32 cellular contexts compared by ENCODE assay signal in the genomic region with DNA sequence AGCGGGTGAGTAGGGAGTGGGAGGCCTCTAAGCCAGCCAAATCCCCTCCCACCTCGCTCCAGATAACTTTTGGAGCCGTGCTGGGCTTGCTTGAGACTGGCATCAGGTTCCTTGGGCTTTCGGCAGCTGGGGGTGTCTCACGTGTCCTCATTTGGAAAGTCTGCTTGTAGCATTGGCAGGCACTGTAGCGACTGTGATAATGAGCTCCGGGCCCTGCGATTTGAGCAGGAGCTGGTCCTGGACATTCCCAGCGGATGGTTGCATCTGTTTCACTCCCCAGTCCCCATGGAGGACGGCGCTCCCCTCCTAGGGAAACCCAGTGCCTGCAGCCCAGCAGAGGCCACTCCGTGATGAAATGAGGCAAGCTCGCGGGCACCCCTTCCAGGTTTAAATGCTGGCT. TPM values are rescaled to one million over a fixed set of nuclear protein-coding genes. Genes with fewer than 3 reads are reported as not detected.
DNase-seq lines count a peak whose midpoint lies in the region; ATAC-seq and TF ChIP-seq lines count a peak whose summit lies in the region.
"Had no signal": no experiment of that assay in that cellular context is flagged by ENCODE, and none has a peak within 500 bp of the region (broad histone marks: within the 10 kb centered on the region; RNA-seq: fewer than 3 reads in every experiment).

No MANE protein-coding gene starts in this region.

- H3K4me3 ChIP-seq in gastroesophageal sphincter, result no peak overlapping the region
- H3K4me3 ChIP-seq: GM12878, lower lobe of right lung, tibial artery had no signal

- TF ChIP-seq CTCF in C4-2B (conservative IDR thresholded peaks at IDR 0.05) (no peak), RWPE1 (conservative IDR thresholded peaks at IDR 0.05; ENCODE audit: low read depth) (no peak), gastroesophageal sphincter (IDR thresholded peaks at IDR 0.05) (no peak)

- no peak for TF ChIP-seq POLR2A in gastroesophageal sphincter (IDR thresholded peaks at IDR 0.05)

- no peaks in the 10 kb centered on the region for H3K9me3 ChIP-seq in gastroesophageal sphincter
- H3K9me3 ChIP-seq: lower lobe of right lung, tibial artery had no signal

- peak; percentile 40 to 70 for ATAC-seq in left cardiac atrium
- no peak for ATAC-seq in gastroesophageal sphincter
- ATAC-seq: GM12878; lower lobe of right lung; naive thymus-derived CD8-positive, alpha-beta T cell; PC-3; stimulated activated naive CD8-positive, alpha-beta T cell treated with anti-CD3 and anti-CD28 coated beads, Interleukin-15, amount 100 ng/mL, for 72 hours had no signal

- intact Hi-C loops in left cardiac atrium (cut with DNase I) (no loop called here), posterior cingulate gyrus (cut with DNase I) (no loop called here)

- peaks cover 0 to 43% (median 0%) of the 10 kb centered on the region in 3 donors for H3K4me1 ChIP-seq in gastroesophageal sphincter
- H3K4me1 ChIP-seq: tibial artery had no signal

- CTCF ChIA-PET in RWPE1 (lab: Yijun Ruan, JAX), result interaction anchor here (0.7 to 1.1 kb wide), 3 partner anchors 10 to 15 kb away, joined by 3 to 5 read pairs (median 4); no protein-coding TSS in a partner anchor

- TF ChIP-seq EP300 in gastroesophageal sphincter (IDR thresholded peaks at IDR 0.05), result no peak

- DNase-seq in RWPE1 (ENCODE audit: low spot score), result no peak
- DNase-seq in left cardiac atrium, result no peak
- peak in 9 of 10 donors; percentile 20 to 94 (median 64) for DNase-seq in posterior cingulate gyrus
- DNase-seq in cerebellar cortex (ENCODE audit: low spot score), result no peak
- DNase-seq in epidermal melanocyte (ENCODE audit: insufficient read length, low spot score), result no peak
- no peak for DNase-seq in SKM-1 (lab: John Stamatoyannopoulos, UW; ENCODE audit: unreplicated experiment)
- DNase-seq: ACHN; activated CD4-positive, alpha-beta memory T cell treated with anti-CD3 and anti-CD28 coated beads, Interleukin-2, amount 10 ng/mL, durations not matched to agents 7 days and 5 days; activated CD4-positive, alpha-beta T cell treated with anti-CD3 and anti-CD28 coated beads for 1 hour; activated CD8-positive, alpha-beta memory T cell treated with anti-CD3 and anti-CD28 coated beads, Interleukin-2, amount 50 U/mL, for 48 hours; activated naive CD4-positive, alpha-beta T cell treated with anti-CD3 and anti-CD28 coated beads for 36 hours; DMS153; effector CD8-positive, alpha-beta T cell; GOT3; HFFc6; lower lobe of right lung; naive thymus-derived CD8-positive, alpha-beta T cell; NCI-H1048; NCI-H187; NCI-H526; PC-3; retina; SHP77; stimulated activated CD4-positive, alpha-beta T cell treated with anti-CD3 and anti-CD28 coated beads, Interleukin-1b, Interleukin-23, amount 100 ng/mL, for 48 hours; stimulated activated CD8-positive, alpha-beta memory T cell treated with anti-CD3 and anti-CD28 coated beads, Interleukin-4, amount 100 ng/mL, for 48 hours; stimulated activated naive CD8-positive, alpha-beta T cell treated with anti-CD3 and anti-CD28 coated beads, Interleukin-15, amount 100 ng/mL, for 72 hours; T-helper 2 cell; tibial artery had no signal

- H3K27ac ChIP-seq in C4-2B (peak overlapping the region; percentile 74), RWPE1 (peak overlapping the region; percentile 33), gastroesophageal sphincter (peak overlapping the region in 2 of 4 donors; percentile 60 to 63)
- H3K27ac ChIP-seq: epithelial cell of prostate, tibial artery had no signal

- no peaks in the 10 kb centered on the region for H3K27me3 ChIP-seq in gastroesophageal sphincter
- H3K27me3 ChIP-seq: tibial artery had no signal

- H3K36me3 ChIP-seq in gastroesophageal sphincter, result peaks cover 0 to 100% of the 10 kb centered on the region in 2 donors

- POLR2A ChIA-PET in RWPE1 (lab: Yijun Ruan, JAX; ENCODE audit: low non-redundant PET), result no interaction called here

- WGBS in gastroesophageal sphincter (ENCODE audit: low coverage in 1 of 2), 2 donors, result 52 to 82% methylated on average over 6 to 10 of the region's 14 CpGs

RNA-seq across cellular contexts. Expression of a gene that starts 49.4 kb away (rescaled TPM):
- 100 to 1,000 TPM; 110 to 129 TPM for total RNA-seq in left cardiac atrium
- 100 to 1,000 TPM in 1 of 4 donors, 10 to 100 TPM in 3; 52.8 to 118 (median 77.3) TPM for total RNA-seq in gastroesophageal sphincter

Comparison
In these comparisons a context has a peak if more than half of its experiments do, and no peak if none do; other contexts are left out.
1. DNase-seq: peak in posterior cingulate gyrus (9 of 10); none in RWPE1 (single experiment), left cardiac atrium (single experiment), cerebellar cortex (single experiment), epidermal melanocyte (single experiment) and SKM-1 (single experiment).